In the genomic region with DNA sequence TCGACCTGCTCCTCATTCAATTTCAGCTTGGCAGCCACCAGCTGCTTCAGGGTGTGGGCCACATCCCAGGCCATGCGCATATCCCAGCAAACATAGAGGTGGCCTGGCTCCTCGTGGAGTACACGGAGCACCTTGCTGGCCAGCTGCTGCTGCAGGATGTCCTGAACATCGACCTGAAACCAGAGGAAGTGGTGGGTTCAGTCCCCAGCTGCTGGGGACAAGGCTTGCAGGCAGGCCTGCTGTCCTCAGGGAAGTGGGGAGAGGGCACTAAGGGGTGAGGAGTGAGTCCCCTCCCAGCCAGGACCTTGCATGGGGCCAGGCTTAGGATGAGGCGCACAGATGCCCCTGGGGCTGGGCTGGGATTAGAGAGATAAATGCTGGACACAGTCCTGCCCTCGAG, we compare ENCODE assay signal across 22 cellular contexts. TPM values are rescaled to one million over a fixed set of nuclear protein-coding genes. Genes with fewer than 3 reads are reported as not detected.
DNase-seq lines count a peak whose midpoint lies in the region; ATAC-seq and TF ChIP-seq lines count a peak whose summit lies in the region.
"Had no signal": no experiment of that assay in that cellular context is flagged by ENCODE, and none has a peak within 500 bp of the region (broad histone marks: within the 10 kb centered on the region; RNA-seq: fewer than 3 reads in every experiment).

No MANE protein-coding gene starts in this region.

- H2BK15ac ChIP-seq in mesenchymal stem cell (ENCODE audit: low read depth, poor library complexity, severe bottlenecking): no peak overlapping the region

- H4K8ac ChIP-seq in mesenchymal stem cell (ENCODE audit: low read length): peak overlapping the region; percentile 25

- H2AFZ ChIP-seq in DND-41 (ENCODE audit: low read depth, low read length) (no peak overlapping the region; the same call in 1 of the 2 replicates), mesenchymal stem cell (ENCODE audit: low read depth, low read length) (no peak overlapping the region)

- H2AK5ac ChIP-seq in mesenchymal stem cell (ENCODE audit: low read length, severe bottlenecking): no peak overlapping the region

- no peak overlapping the region for H3K14ac ChIP-seq in mesenchymal stem cell (ENCODE audit: low read length in 2 of 2)

- no peak overlapping the region for H2BK5ac ChIP-seq in mesenchymal stem cell (ENCODE audit: low read depth, low read length, poor library complexity, severe bottlenecking)

- ATAC-seq in DND-41 (ENCODE audit: insufficient read depth, low read depth): no peak
- ATAC-seq: CD8-positive, alpha-beta T cell had no signal

- H3K9me3 ChIP-seq in BLaER1 (no peaks in the 10 kb centered on the region), DND-41 (ENCODE audit: insufficient read depth, low read length, severe bottlenecking) (no peaks in the 10 kb centered on the region), mesenchymal stem cell (ENCODE audit: control insufficient read depth, low read length) (no peaks in the 10 kb centered on the region), sigmoid colon (no peaks in the 10 kb centered on the region), ovary (no peaks in the 10 kb centered on the region)
- H3K9me3 ChIP-seq: A549, BE2C, Caco-2 had no signal

- no peaks in the 10 kb centered on the region for H3K79me2 ChIP-seq in DND-41 (ENCODE audit: insufficient read depth, low read length)

- WGBS in mesenchymal stem cell: 83% methylated on average over 7 of the region's 7 CpGs
- WGBS in sigmoid colon, 2 donors: 61 to 74% methylated on average over 7 of the region's 7 CpGs
- 74 to 81% (median 75%) methylated on average over 7 of the region's 7 CpGs for whole genome bisulfite sequencing in ovary, 3 donors

- DNase-seq in DND-41 (no peak), mesenchymal stem cell (no peak), sigmoid colon (peak; percentile 53), NCI-H524 treated with DMSO at 0.1 percent for 48 hours (lab: John Stamatoyannopoulos, UW) (no peak), ovary (no peak)
- no peak for DNase-seq in effector CD4-positive, alpha-beta T cell
- DNase-seq: 8988T; ACHN; AML-193; BE2C; Caco-2; CD4-positive, CD25-positive, alpha-beta regulatory T cell; CD8-positive, alpha-beta T cell; DMS153; EL; GDM1; H9 had no signal

- H3K4me1 ChIP-seq in BLaER1 (peaks cover 42% of the 10 kb centered on the region), DND-41 (ENCODE audit: insufficient read depth, low read length) (peaks cover 55% of the 10 kb centered on the region), mesenchymal stem cell (ENCODE audit: control insufficient read depth, insufficient read depth, low read depth, low read length) (peaks cover 4% of the 10 kb centered on the region), sigmoid colon (peaks cover 0 to 6% (median 0%) of the 10 kb centered on the region in 4 donors), ovary (ENCODE audit: insufficient read depth) (no peaks in the 10 kb centered on the region)
- H3K4me1 ChIP-seq: A549, BE2C, Caco-2 had no signal

- no peak overlapping the region for H2BK120ac ChIP-seq in mesenchymal stem cell (ENCODE audit: low read depth, low read length)

- H3K18ac ChIP-seq in mesenchymal stem cell (ENCODE audit: low read depth in 1 of 2, low read length in 2 of 2): no peak overlapping the region

- H3K23ac ChIP-seq in mesenchymal stem cell (ENCODE audit: low read length in 2 of 2): peak overlapping the region in 1 of 2 experiments; percentile 66

- H3K27me3 ChIP-seq in BLaER1 (no peaks in the 10 kb centered on the region), DND-41 (ENCODE audit: insufficient read depth, low read length, poor library complexity) (no peaks in the 10 kb centered on the region), mesenchymal stem cell (ENCODE audit: control insufficient read depth in 1 of 2, insufficient read depth in 1 of 2, low read length in 2 of 2) (peaks cover 10 to 12% of the 10 kb centered on the region in 2 experiments), sigmoid colon (no peaks in the 10 kb centered on the region), ovary (no peaks in the 10 kb centered on the region)
- H3K27me3 ChIP-seq: BE2C had no signal

- TF ChIP-seq CTCF in DND-41 (IDR thresholded peaks at IDR 0.05; ENCODE audit: borderline replicate concordance, extremely low read depth, low read length, poor library complexity, severe bottlenecking): no peak
- TF ChIP-seq CTCF in sigmoid colon (IDR thresholded peaks at IDR 0.05): no peak
- no peak for TF ChIP-seq CTCF in ovary (IDR thresholded peaks at IDR 0.05)

- H4K91ac ChIP-seq in mesenchymal stem cell (ENCODE audit: low read length): no peak overlapping the region

- intact Hi-C loops in sigmoid colon (cut with DNase I): loop anchor here (5.0 kb wide), 3 partner anchors 229 to 416 kb away; no protein-coding TSS in a partner anchor
- intact Hi-C loops in ovary (cut with DNase I): loop anchor here in 3 of 4 donors (5.0 to 10.0 kb wide), 3 partner anchors 46 to 101 kb away; no protein-coding TSS in a partner anchor

- H3K36me3 ChIP-seq in BLaER1 (no peaks in the 10 kb centered on the region), DND-41 (ENCODE audit: insufficient read depth, low read length) (no peaks in the 10 kb centered on the region), mesenchymal stem cell (ENCODE audit: control insufficient read depth in 1 of 2, insufficient read depth in 2 of 2, low read depth in 1 of 2, low read length in 2 of 2) (no peaks in the 10 kb centered on the region), sigmoid colon (no peaks in the 10 kb centered on the region), ovary (no peaks in the 10 kb centered on the region)
- H3K36me3 ChIP-seq: BE2C had no signal

- no peak for TF ChIP-seq EP300 in sigmoid colon (IDR thresholded peaks at IDR 0.05)
- no peak for TF ChIP-seq EP300 in ovary (IDR thresholded peaks at IDR 0.05)

- H2BK12ac ChIP-seq in mesenchymal stem cell (ENCODE audit: low read length in 2 of 2): no peak overlapping the region

- H3K9ac ChIP-seq in BLaER1: no peak overlapping the region
- H3K9ac ChIP-seq in DND-41 (ENCODE audit: low read depth, low read length): 0 out of 2 replicates have a peak overlapping the region, but pooled peaks have one; percentile 45
- no peak overlapping the region for H3K9ac ChIP-seq in mesenchymal stem cell (ENCODE audit: low read length)

- no peaks in the 10 kb centered on the region for H3K79me1 ChIP-seq in mesenchymal stem cell (replicated peaks; ENCODE audit: low read length, poor library complexity, severe bottlenecking)

- TF ChIP-seq POLR2A in sigmoid colon (IDR thresholded peaks at IDR 0.05): no peak
- no peak for TF ChIP-seq POLR2A in ovary (IDR thresholded peaks at IDR 0.05)

- H3K27ac ChIP-seq in BLaER1 (peak overlapping the region; percentile 60), DND-41 (ENCODE audit: low read length) (peak overlapping the region; percentile 93), mesenchymal stem cell (ENCODE audit: low read length, poor library complexity, severe bottlenecking) (no peak overlapping the region), sigmoid colon (no peak overlapping the region), ovary (no peak overlapping the region)
- H3K27ac ChIP-seq: C4-2B had no signal

- no peak overlapping the region for H3K4ac ChIP-seq in mesenchymal stem cell (ENCODE audit: low read depth in 1 of 2, low read length in 2 of 2)

- H3K4me2 ChIP-seq in BLaER1: peak overlapping the region; percentile 73
- H3K4me2 ChIP-seq in DND-41 (ENCODE audit: insufficient read depth, low read length): no peak overlapping the region
- H3K4me2 ChIP-seq in mesenchymal stem cell (ENCODE audit: low read length, poor library complexity, severe bottlenecking): no peak overlapping the region
- H3K4me2 ChIP-seq: A549, GM23338 had no signal

- H4K20me1 ChIP-seq in BLaER1 (no peaks in the 10 kb centered on the region), DND-41 (ENCODE audit: insufficient read depth, low read length) (no peaks in the 10 kb centered on the region)

- H3K4me3 ChIP-seq in BLaER1 (no peak overlapping the region), DND-41 (ENCODE audit: low read depth in 1 of 2, low read length in 2 of 2) (no peak overlapping the region), mesenchymal stem cell (ENCODE audit: insufficient read depth in 1 of 2, low read depth in 1 of 2, low read length in 2 of 2) (no peak overlapping the region), sigmoid colon (no peak overlapping the region), ovary (no peak overlapping the region)
- H3K4me3 ChIP-seq: A549, GM12878, GM23338 had no signal

RNA-seq across cellular contexts. Expression of a gene that starts 22.6 kb away (rescaled TPM):
- polyA plus RNA-seq in mesenchymal stem cell (2013, experiment 1 of 2): 1.2 TPM
- 1.2 TPM for polyA plus RNA-seq in mesenchymal stem cell (2013, experiment 2 of 2)
- total RNA-seq in sigmoid colon (10 to 100 TPM; 17.8 to 33.2 (median 22.2) TPM), ovary (10 to 100 TPM in 5 of 7 donors, 1 to 10 TPM in 2; 9.0 to 38.3 (median 16.6) TPM)
- polyA plus RNA-seq in sigmoid colon (100 to 1,000 TPM; 333 to 476 (median 455) TPM), ovary (10 to 100 TPM; 23.3 to 62.8 TPM)

Comparison
In these comparisons a context has a peak if more than half of its experiments do, and no peak if none do; other contexts are left out.
1. H3K27ac ChIP-seq: peak in BLaER1 (single experiment) and DND-41 (single experiment); none in mesenchymal stem cell (single experiment), sigmoid colon (0 of 4) and ovary (0 of 2).